ENCODE assay signal across 8 cellular contexts in genomic region chr6:44456070-44456965, GRCh38.
DNase-seq lines count a peak whose midpoint lies in the region; ATAC-seq and TF ChIP-seq lines count a peak whose summit lies in the region.

No MANE protein-coding gene starts in this region.

- in situ Hi-C loops in G401 (cut with HindIII; ENCODE audit: low sequenced_read_pairs) (no loop called here), Panc1 (cut with HindIII; ENCODE audit: low pct_unique_long_range_greater_than_20kb, low sequenced_read_pairs) (no loop called here)

- H3K4me1 ChIP-seq in Panc1 (ENCODE audit: control insufficient read depth, insufficient read depth, low read length) (no peaks in the 10 kb centered on the region), adrenal gland (replicated peaks in 1 of 2) (peaks cover 0 to 8% of the 10 kb centered on the region in 2 donors), hepatocyte (ENCODE audit: insufficient read depth) (peaks cover 6% of the 10 kb centered on the region)

- POLR2A ChIA-PET in Panc1 (lab: Charles Lee) = no interaction called here

- H3K9me2 ChIP-seq in hepatocyte (replicated peaks; ENCODE audit: insufficient read depth) = no peaks in the 10 kb centered on the region

- WGBS in adrenal gland, 4 donors = 25 to 34% (median 28%) methylated on average over 16 of the region's 16 CpGs
- 29% methylated on average over 16 of the region's 16 CpGs for WGBS in hepatocyte (ENCODE audit: low lambda C conversion rate, missing lambda C conversion rate)

- H4K20me1 ChIP-seq in hepatocyte (ENCODE audit: insufficient read depth, poor library complexity, severe bottlenecking) = no peaks in the 10 kb centered on the region

- H3K27me3 ChIP-seq in Panc1 (ENCODE audit: control insufficient read depth, insufficient read depth, low read length) (no peaks in the 10 kb centered on the region; the same call in 1 of the 2 replicates), adrenal gland (no peaks in the 10 kb centered on the region), hepatocyte (no peaks in the 10 kb centered on the region)

- CTCF ChIA-PET in Panc1 (lab: Charles Lee) = interaction anchor here (2.4 kb wide), 1 partner anchor 13 kb away, joined by 10 read pairs; no protein-coding TSS in a partner anchor

- intact Hi-C loops in Panc1 (cut with micrococcal nuclease; ENCODE audit: unreplicated experiment) = loop anchor here (2.0 kb wide), 1 partner anchor 26 kb away; no protein-coding TSS in a partner anchor
- intact Hi-C loops in adrenal gland (cut with DNase I) = no loop called here

- no peaks in the 10 kb centered on the region for H3K36me3 ChIP-seq in Panc1 (ENCODE audit: control insufficient read depth, insufficient read depth, low read length)
- no peaks in the 10 kb centered on the region for H3K36me3 ChIP-seq in adrenal gland (replicated peaks in 1 of 2)
- H3K36me3 ChIP-seq in hepatocyte (replicated peaks; ENCODE audit: insufficient read depth, low read depth) = no peaks in the 10 kb centered on the region

- no TSS peak for BruUV-seq in Panc1 (replicated peaks; lab: Mats Ljungman, UMichigan)

- DNase-seq in G401 (ENCODE audit: low spot score) (peak; percentile 22), Panc1 (ENCODE audit: low read depth, low spot score) (no peak), adrenal gland (peak in 5 of 7 donors; percentile 56 to 72 (median 64)), hepatocyte (ENCODE audit: low spot score) (peak; percentile 63)
- DNase-seq in stimulated activated CD4-positive, alpha-beta T cell treated with anti-CD3 and anti-CD28 coated beads, Interleukin-1b, Interleukin-23, amount 100 ng/mL, for 4 hours (ENCODE audit: low read depth in 2 of 2) = peak; percentile 8 to 22

- no peaks in the 10 kb centered on the region for H3K79me2 ChIP-seq in hepatocyte

- no peak overlapping the region for H3K27ac ChIP-seq in 22Rv1
- no peak overlapping the region for H3K27ac ChIP-seq in Panc1 (ENCODE audit: low read length)
- peak overlapping the region in 2 of 5 donors; percentile 29 to 58 for H3K27ac ChIP-seq in adrenal gland
- H3K27ac ChIP-seq in hepatocyte = peak overlapping the region; percentile 6

- H3K4me3 ChIP-seq in Panc1 (ENCODE audit: low read depth in 2 of 2, low read length in 2 of 2) (no peak overlapping the region), adrenal gland (no peak overlapping the region), hepatocyte (no peak overlapping the region)

- TF ChIP-seq CTCF in 22Rv1 (IDR thresholded peaks at IDR 0.05) = peak; percentile 90
- TF ChIP-seq CTCF in Panc1 (IDR thresholded peaks at IDR 0.05) = peak; percentile 93
- peak; percentile 71 to 89 (median 84) for TF ChIP-seq CTCF in adrenal gland (IDR thresholded peaks at IDR 0.05)
- TF ChIP-seq CTCF in hepatocyte (IDR thresholded peaks at IDR 0.05; ENCODE audit: poor library complexity) = peak; percentile 83

- H2AFZ ChIP-seq in hepatocyte = peak overlapping the region; percentile 23

- H3K9me3 ChIP-seq in Panc1 (ENCODE audit: control insufficient read depth, insufficient read depth, low read depth, low read length) = no peaks in the 10 kb centered on the region
- H3K9me3 ChIP-seq in adrenal gland (replicated peaks in 1 of 3) = peaks cover 0 to 3% (median 0%) of the 10 kb centered on the region in 3 donors
- no peaks in the 10 kb centered on the region for H3K9me3 ChIP-seq in hepatocyte (ENCODE audit: low read depth)

- ATAC-seq in HG03521 (IDR thresholded peaks at IDR 0.05; ENCODE audit: unreplicated experiment) = peak; percentile 75
- peak; percentile 86 for ATAC-seq in Panc1
- ATAC-seq in HG03520 (IDR thresholded peaks at IDR 0.05; ENCODE audit: unreplicated experiment) = no peak

- H3K4me2 ChIP-seq in hepatocyte = peak overlapping the region; percentile 64

- no peak for TF ChIP-seq POLR2A in adrenal gland (IDR thresholded peaks at IDR 0.05)
